In the genomic region with DNA sequence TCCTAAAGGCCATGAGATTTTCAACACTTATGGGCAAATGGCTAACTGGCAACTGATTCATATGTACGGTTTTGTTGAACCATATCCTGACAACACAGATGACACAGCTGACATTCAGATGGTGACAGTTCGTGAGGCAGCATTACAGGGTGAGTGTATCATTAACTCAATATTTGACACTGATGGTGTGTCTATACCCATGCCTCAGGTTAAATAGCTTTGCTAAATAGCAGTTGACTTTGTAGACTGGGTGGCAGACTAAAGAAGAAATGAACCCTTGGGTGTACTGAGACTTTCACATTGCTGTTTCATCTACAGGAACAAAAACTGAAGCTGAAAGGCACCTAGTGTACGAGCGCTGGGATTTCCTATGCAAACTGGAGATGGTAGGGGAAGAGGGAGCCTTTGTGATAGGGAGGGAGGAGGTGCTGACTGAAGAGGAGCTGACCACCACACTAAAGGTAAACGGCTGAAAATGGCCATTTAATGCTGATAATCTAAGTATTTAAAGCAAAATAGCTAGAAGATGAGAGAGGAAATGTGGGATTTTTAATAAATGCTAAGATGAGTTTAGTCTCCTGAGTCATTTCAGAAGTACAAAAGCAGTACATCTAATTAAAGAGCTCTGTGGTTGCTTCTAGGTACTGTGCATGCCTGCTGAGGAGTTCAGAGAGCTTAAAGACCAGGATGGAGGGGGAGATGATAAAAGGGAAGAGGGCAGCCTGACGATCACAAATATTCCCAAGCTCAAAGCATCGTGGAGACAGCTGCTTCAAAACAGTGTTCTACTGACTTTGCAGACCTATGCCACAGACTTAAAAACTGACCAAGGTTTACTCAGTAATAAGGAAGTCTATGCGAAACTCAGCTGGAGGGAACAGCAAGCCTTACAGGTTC, we compare ENCODE assay signal across 11 cellular contexts. TPM values are rescaled to one million over a fixed set of nuclear protein-coding genes. Genes with fewer than 3 reads are reported as not detected.
DNase-seq lines count a peak whose midpoint lies in the region; ATAC-seq and TF ChIP-seq lines count a peak whose summit lies in the region.
"Had no signal": no experiment of that assay in that cellular context is flagged by ENCODE, and none has a peak within 500 bp of the region (broad histone marks: within the 10 kb centered on the region; RNA-seq: fewer than 3 reads in every experiment).

No MANE protein-coding gene starts in this region.

- no peaks in the 10 kb centered on the region for H3K27me3 Mint-ChIP-seq in stimulated activated naive CD8-positive, alpha-beta T cell treated with anti-CD3 and anti-CD28 coated beads, Interleukin-15, amount 100 ng/mL, for 72 hours
- H3K27me3 Mint-ChIP-seq in T-cell: no peaks in the 10 kb centered on the region

- no peaks in the 10 kb centered on the region for H3K27me3 ChIP-seq in cardiac muscle cell
- no peaks in the 10 kb centered on the region for H3K27me3 ChIP-seq in right atrium auricular region
- H3K27me3 ChIP-seq in Karpas-422 (ENCODE audit: low read length): no peaks in the 10 kb centered on the region

- no peak overlapping the region for H3K4me3 Mint-ChIP-seq in stimulated activated naive CD8-positive, alpha-beta T cell treated with anti-CD3 and anti-CD28 coated beads, Interleukin-15, amount 100 ng/mL, for 72 hours
- H3K4me3 Mint-ChIP-seq in T-cell: no peak overlapping the region

- H3K4me3 ChIP-seq in cardiac muscle cell (no peak overlapping the region), right atrium auricular region (no peak overlapping the region), Karpas-422 (ENCODE audit: low read length) (no peak overlapping the region)

- no peaks in the 10 kb centered on the region for H3K4me1 ChIP-seq in cardiac muscle cell (ENCODE audit: low read depth)
- peaks cover 0 to 18% of the 10 kb centered on the region in 2 donors for H3K4me1 ChIP-seq in right atrium auricular region
- H3K4me1 ChIP-seq in Karpas-422 (ENCODE audit: low read length): peaks cover 28% of the 10 kb centered on the region

- ATAC-seq in HG02610 (IDR thresholded peaks at IDR 0.05; ENCODE audit: unreplicated experiment) (peak; percentile 39), T-cell (replicated peaks in 1 of 4) (no peak)
- ATAC-seq in stimulated activated naive CD8-positive, alpha-beta T cell treated with anti-CD3 and anti-CD28 coated beads, Interleukin-15, amount 100 ng/mL, for 72 hours: no peak

- H4K20me1 ChIP-seq in Karpas-422 (ENCODE audit: insufficient read depth, low read depth, low read length): no peaks in the 10 kb centered on the region

- H3K4me1 Mint-ChIP-seq in stimulated activated naive CD8-positive, alpha-beta T cell treated with anti-CD3 and anti-CD28 coated beads, Interleukin-15, amount 100 ng/mL, for 72 hours: peaks cover 48% of the 10 kb centered on the region
- H3K4me1 Mint-ChIP-seq in T-cell: peaks cover 18 to 27% (median 27%) of the 10 kb centered on the region in 3 donors

- no peaks in the 10 kb centered on the region for H3K9me3 ChIP-seq in cardiac muscle cell (ENCODE audit: low read depth)
- no peaks in the 10 kb centered on the region for H3K9me3 ChIP-seq in right atrium auricular region
- no peaks in the 10 kb centered on the region for H3K9me3 ChIP-seq in Karpas-422 (ENCODE audit: low read length)

- POLR2A ChIA-PET in T-cell (lab: Charles Lee): interaction anchor here (0.5 to 0.6 kb wide), 3 partner anchors 21 to 123 kb away, joined by 3 to 4 read pairs (median 3); no protein-coding TSS in a partner anchor

- H3K36me3 ChIP-seq in cardiac muscle cell: peaks cover 64% of the 10 kb centered on the region
- H3K36me3 ChIP-seq in right atrium auricular region: peaks cover 59% of the 10 kb centered on the region
- H3K36me3 ChIP-seq in Karpas-422 (ENCODE audit: insufficient read depth, low read length): peaks cover 64% of the 10 kb centered on the region

- H3K9ac ChIP-seq in Karpas-422 (ENCODE audit: low read length): no peak overlapping the region

- H3K79me2 ChIP-seq in Karpas-422 (ENCODE audit: low read length): peaks cover 14% of the 10 kb centered on the region; the same call in 1 of the 2 replicates

- no peaks in the 10 kb centered on the region for H3K9me2 ChIP-seq in Karpas-422 (replicated peaks; ENCODE audit: insufficient read depth, low read length)

- no peak overlapping the region for H2AFZ ChIP-seq in Karpas-422 (ENCODE audit: low read length)

- peaks cover 25% of the 10 kb centered on the region for H3K36me3 Mint-ChIP-seq in T-cell

- H3K27ac ChIP-seq in cardiac muscle cell (peak overlapping the region; percentile 35), right atrium auricular region (no peak overlapping the region), Karpas-422 (ENCODE audit: low read length) (peak overlapping the region; percentile 54)

- H3K27ac Mint-ChIP-seq in stimulated activated naive CD8-positive, alpha-beta T cell treated with anti-CD3 and anti-CD28 coated beads, Interleukin-15, amount 100 ng/mL, for 72 hours: peak overlapping the region; percentile 64 to 83
- H3K27ac Mint-ChIP-seq in T-cell: peak overlapping the region in 1 of 2 donors; percentile 37

- no peak overlapping the region for H3K4me2 ChIP-seq in Karpas-422 (ENCODE audit: low read depth, low read length, poor library complexity, severe bottlenecking)

- DNase-seq in cardiac muscle cell (ENCODE audit: low read depth in 1 of 2, low spot score in 1 of 2): no peak
- no peak for DNase-seq in right atrium auricular region (ENCODE audit: low spot score)
- no peak for DNase-seq in Karpas-422
- no peak for DNase-seq in stimulated activated naive CD8-positive, alpha-beta T cell treated with anti-CD3 and anti-CD28 coated beads, Interleukin-15, amount 100 ng/mL, for 72 hours
- DNase-seq in T-cell: no peak
- DNase-seq in NCI-H146 treated with DMSO at 0.1 percent for 48 hours (lab: John Stamatoyannopoulos, UW; ENCODE audit: unreplicated experiment): no peak
- no peak for DNase-seq in ACHN
- DNase-seq: activated T-cell treated with anti-CD3 and anti-CD28 coated beads, Interleukin-2, amount 50 U/mL, for 48 hours; AML-193; SIG-M5 had no signal

- H3K9me3 Mint-ChIP-seq in stimulated activated naive CD8-positive, alpha-beta T cell treated with anti-CD3 and anti-CD28 coated beads, Interleukin-15, amount 100 ng/mL, for 72 hours: no peaks in the 10 kb centered on the region
- no peaks in the 10 kb centered on the region for H3K9me3 Mint-ChIP-seq in T-cell

- in situ Hi-C loops in ACHN (cut with HindIII; ENCODE audit: low pct_ligation_motif_present, low pct_unique_long_range_greater_than_20kb, low sequenced_read_pairs): no loop called here

- TF ChIP-seq CTCF in cardiac muscle cell (IDR thresholded peaks at IDR 0.05; ENCODE audit: low read depth, low read length) (no peak), right atrium auricular region (IDR thresholded peaks at IDR 0.05) (no peak)

- CTCF ChIA-PET in T-cell (lab: Charles Lee): interaction anchor here (0.6 to 4.1 kb wide), 5 partner anchors 12 to 281 kb away, joined by 3 to 13 read pairs (median 4); no protein-coding TSS in a partner anchor

RNA-seq across cellular contexts. Expression of gene SETD6, which starts 3.0 kb away (rescaled TPM):
- total RNA-seq in cardiac muscle cell: 23.0 and 47.6 TPM in 2 replicates
- polyA plus RNA-seq in cardiac muscle cell: 23.8 and 32.9 TPM in 2 replicates
- 10 to 100 TPM; 11.9 to 12.9 TPM for total RNA-seq in right atrium auricular region
- total RNA-seq in Karpas-422 (2014; rRNA removed; shearing (Covaris generic); ENCODE audit: low replicate concordance): 2.9 and 5.6 TPM in 2 replicates
- total RNA-seq in T-cell: 10 to 100 TPM; 29.6 to 44.2 (median 35.1) TPM

RNA-seq across cellular contexts. Expression of gene NDRG4, which starts 18.4 kb away (rescaled TPM):
- 62.3 and 80.3 TPM in 2 replicates for total RNA-seq in cardiac muscle cell
- 48.0 and 54.4 TPM in 2 replicates for polyA plus RNA-seq in cardiac muscle cell
- total RNA-seq in right atrium auricular region: 100 to 1,000 TPM; 163 to 238 TPM
- 11.9 and 37.3 TPM in 2 replicates for total RNA-seq in Karpas-422 (2014; rRNA removed; shearing (Covaris generic); ENCODE audit: low replicate concordance)
- total RNA-seq in T-cell: 1 to 10 TPM in 4 of 5 donors, under 1 TPM in 1; 0.66 to 3.6 (median 1.7) TPM

Comparison
In these comparisons a context has a peak if more than half of its experiments do, and no peak if none do; other contexts are left out.
1. H3K27ac ChIP-seq: peak in cardiac muscle cell (single experiment) and Karpas-422 (single experiment); none in right atrium auricular region (0 of 2).